ENCODE assay signal across 9 cellular contexts in the genomic region with DNA sequence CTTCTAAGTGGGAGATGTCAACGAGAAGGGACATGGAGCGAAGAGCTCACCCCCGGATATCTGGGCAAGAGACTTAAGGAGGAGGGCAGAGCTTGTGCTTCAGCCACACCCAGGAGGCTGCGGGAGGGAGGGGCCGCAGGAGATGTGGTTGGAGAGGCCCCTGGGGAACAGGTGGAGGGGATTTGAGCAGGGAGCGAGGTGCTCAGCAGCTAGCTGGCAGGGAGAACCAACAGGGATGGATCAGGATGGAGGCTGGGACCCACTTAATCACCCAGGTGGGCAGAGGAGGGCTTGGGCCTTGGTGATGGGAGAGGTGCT.
DNase-seq lines count a peak whose midpoint lies in the region; ATAC-seq and TF ChIP-seq lines count a peak whose summit lies in the region.
"Had no signal": no experiment of that assay in that cellular context is flagged by ENCODE, and none has a peak within 500 bp of the region (broad histone marks: within the 10 kb centered on the region; RNA-seq: fewer than 3 reads in every experiment).

No MANE protein-coding gene starts in this region.

- H3K9ac ChIP-seq in muscle layer of colon (ENCODE audit: low read length), result no peak overlapping the region

- H3K4me1 Mint-ChIP-seq in activated CD8-positive, alpha-beta T cell treated with anti-CD3 and anti-CD28 coated beads for 36 hours (ENCODE audit: low read depth), result peaks cover 54% of the 10 kb centered on the region

- no peaks in the 10 kb centered on the region for H3K36me3 ChIP-seq in muscle layer of colon (ENCODE audit: insufficient read depth, low read length)

- peaks cover 36% of the 10 kb centered on the region for H3K4me1 ChIP-seq in muscle layer of colon (ENCODE audit: insufficient read depth, low read length)

- H3K27me3 Mint-ChIP-seq in activated CD8-positive, alpha-beta T cell treated with anti-CD3 and anti-CD28 coated beads for 36 hours, result no peaks in the 10 kb centered on the region

- peak overlapping the region; percentile 93 for H3K27ac Mint-ChIP-seq in activated CD8-positive, alpha-beta T cell treated with anti-CD3 and anti-CD28 coated beads for 36 hours

- no peaks in the 10 kb centered on the region for H3K27me3 ChIP-seq in muscle layer of colon (ENCODE audit: control insufficient read depth in 1 of 2, insufficient read depth in 2 of 2, low read length in 2 of 2)

- H3K4me3 Mint-ChIP-seq in activated CD8-positive, alpha-beta T cell treated with anti-CD3 and anti-CD28 coated beads for 36 hours, result peak overlapping the region; percentile 79

- peak; percentile 60 for DNase-seq in activated CD8-positive, alpha-beta T cell treated with anti-CD3 and anti-CD28 coated beads for 36 hours
- DNase-seq in dedifferentiated amniotic fluid mesenchymal stem cell (ENCODE audit: extremely low spot score) (no peak), DMS53 (lab: John Stamatoyannopoulos, UW) (no peak), RKO (ENCODE audit: low spot score) (no peak)

- H3K27ac ChIP-seq in muscle layer of colon (ENCODE audit: low read depth, low read length), result peak overlapping the region; percentile 10

- H3K36me3 Mint-ChIP-seq in activated CD8-positive, alpha-beta T cell treated with anti-CD3 and anti-CD28 coated beads for 36 hours (ENCODE audit: low read depth), result peaks cover 17% of the 10 kb centered on the region

- no peak overlapping the region for H3K4me3 ChIP-seq in muscle layer of colon (ENCODE audit: low read depth in 1 of 2, low read length in 2 of 2)
- H3K4me3 ChIP-seq: K562 had no signal

- CTCF ChIA-PET in activated CD8-positive, alpha-beta T cell treated with anti-CD3 and anti-CD28 coated beads for 36 hours (lab: Charles Lee), result interaction anchor here (0.7 to 4.8 kb wide), 14 partner anchors 7 to 250 kb away, joined by 3 to 38 read pairs (median 4); no protein-coding TSS in a partner anchor

- peak; percentile 14 for ATAC-seq in GM18909 (IDR thresholded peaks at IDR 0.05; ENCODE audit: poor library complexity, unreplicated experiment)
- peak; percentile 9 for ATAC-seq in HG03064 (IDR thresholded peaks at IDR 0.05; ENCODE audit: low read depth, unreplicated experiment)
- peak; percentile 46 for ATAC-seq in activated CD8-positive, alpha-beta T cell treated with anti-CD3 and anti-CD28 coated beads for 36 hours
- no peak for ATAC-seq in HG03469 (IDR thresholded peaks at IDR 0.05; ENCODE audit: unreplicated experiment)

- TF ChIP-seq CTCF in activated CD8-positive, alpha-beta T cell treated with anti-CD3 and anti-CD28 coated beads for 36 hours (IDR thresholded peaks at IDR 0.05), result no peak

- H3K9me3 Mint-ChIP-seq in activated CD8-positive, alpha-beta T cell treated with anti-CD3 and anti-CD28 coated beads for 36 hours, result no peaks in the 10 kb centered on the region

- POLR2A ChIA-PET in activated CD8-positive, alpha-beta T cell treated with anti-CD3 and anti-CD28 coated beads for 36 hours (lab: Charles Lee), result interaction anchor here (0.9 to 4.4 kb wide), 7 partner anchors 9 to 159 kb away, joined by 3 to 20 read pairs (median 4); no protein-coding TSS in a partner anchor

- intact Hi-C loops in activated CD8-positive, alpha-beta T cell treated with anti-CD3 and anti-CD28 coated beads for 36 hours (cut with micrococcal nuclease), result loop anchor here (2.0 to 5.0 kb wide), 2 partner anchors 52 to 75 kb away; no protein-coding TSS in a partner anchor

- no peaks in the 10 kb centered on the region for H3K9me3 ChIP-seq in muscle layer of colon (ENCODE audit: low read length)
